Comparison of ENCODE assay signal across 8 cellular contexts in the genomic region with DNA sequence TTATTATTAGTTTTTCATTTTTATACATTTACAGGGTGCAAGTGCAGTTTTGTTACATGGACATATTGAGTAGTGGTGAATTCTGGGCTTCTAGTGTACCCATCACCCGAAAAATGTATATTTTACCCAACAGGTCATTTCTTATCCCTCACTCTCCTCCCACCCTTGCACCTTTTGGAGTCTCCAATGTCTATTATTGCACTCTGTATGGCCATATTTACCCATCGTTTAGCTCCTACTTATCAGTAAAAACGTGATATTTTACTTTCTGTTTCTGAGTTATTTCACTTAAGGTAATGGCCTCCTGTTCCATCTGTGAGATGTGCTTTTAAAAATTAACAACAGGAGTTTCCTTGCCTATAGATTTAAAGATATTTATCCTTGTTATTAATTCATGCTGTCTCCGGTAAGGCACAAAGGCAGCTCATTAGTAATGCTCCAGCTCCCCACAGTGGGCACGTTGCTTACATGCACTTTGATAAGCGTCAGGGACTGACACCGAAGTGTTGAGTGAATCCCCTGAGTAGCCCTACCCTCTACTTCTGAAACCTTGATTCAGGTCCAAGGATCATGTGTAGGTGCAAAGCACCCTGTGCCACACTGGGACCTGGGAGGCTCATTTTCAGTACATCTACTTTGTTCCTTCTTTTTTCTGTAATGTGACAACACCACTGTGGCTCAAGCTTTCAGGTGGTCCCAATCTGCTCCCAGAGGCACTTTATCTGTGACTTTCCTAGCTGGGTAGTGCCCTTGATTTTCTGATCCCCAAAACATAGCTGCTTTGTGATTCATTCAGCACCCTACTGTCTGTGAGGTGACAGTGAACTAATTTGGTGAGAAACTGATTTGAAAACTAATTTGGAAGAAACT. TPM values are rescaled to one million over a fixed set of nuclear protein-coding genes. Genes with fewer than 3 reads are reported as not detected.
DNase-seq lines count a peak whose midpoint lies in the region; ATAC-seq lines count a peak whose summit lies in the region.

No MANE protein-coding gene starts in this region.

- no peak overlapping the region for H3K4me3 Mint-ChIP-seq in activated T-helper 2 cell treated with anti-CD3 and anti-CD28 coated beads, Interferon-gamma antibody, Interleukin-2, Interleukin-4, amounts not matched to agents 10 μg/mL and 5 μg/mL and 100 μg/mL, durations not matched to agents 14 hours and 24 hours and 36 hours (ENCODE audit: low read depth)

- peaks cover 4% of the 10 kb centered on the region for H3K27me3 Mint-ChIP-seq in activated T-helper 2 cell treated with anti-CD3 and anti-CD28 coated beads, Interferon-gamma antibody, Interleukin-2, Interleukin-4, amounts not matched to agents 10 μg/mL and 5 μg/mL and 100 μg/mL, durations not matched to agents 14 hours and 24 hours and 36 hours (ENCODE audit: low read depth)

- no peaks in the 10 kb centered on the region for H3K4me1 Mint-ChIP-seq in activated T-helper 2 cell treated with anti-CD3 and anti-CD28 coated beads, Interferon-gamma antibody, Interleukin-2, Interleukin-4, amounts not matched to agents 10 μg/mL and 5 μg/mL and 100 μg/mL, durations not matched to agents 14 hours and 24 hours and 36 hours (ENCODE audit: low read depth)

- H3K9me3 Mint-ChIP-seq in activated T-helper 2 cell treated with anti-CD3 and anti-CD28 coated beads, Interferon-gamma antibody, Interleukin-2, Interleukin-4, amounts not matched to agents 10 μg/mL and 5 μg/mL and 100 μg/mL, durations not matched to agents 14 hours and 24 hours and 36 hours: no peaks in the 10 kb centered on the region

- H3K9me3 ChIP-seq in adipocyte (ENCODE audit: control insufficient read depth, low read length): no peaks in the 10 kb centered on the region

- no peak overlapping the region for H3K27ac Mint-ChIP-seq in activated T-helper 2 cell treated with anti-CD3 and anti-CD28 coated beads, Interferon-gamma antibody, Interleukin-2, Interleukin-4, amounts not matched to agents 10 μg/mL and 5 μg/mL and 100 μg/mL, durations not matched to agents 14 hours and 24 hours and 36 hours

- H3K4me1 ChIP-seq in adipocyte (ENCODE audit: control insufficient read depth, insufficient read depth, low read length): no peaks in the 10 kb centered on the region

- H3K36me3 Mint-ChIP-seq in activated T-helper 2 cell treated with anti-CD3 and anti-CD28 coated beads, Interferon-gamma antibody, Interleukin-2, Interleukin-4, amounts not matched to agents 10 μg/mL and 5 μg/mL and 100 μg/mL, durations not matched to agents 14 hours and 24 hours and 36 hours (ENCODE audit: low read depth): no peaks in the 10 kb centered on the region

- H3K36me3 ChIP-seq in adipocyte (ENCODE audit: control insufficient read depth, insufficient read depth, low read length, severe bottlenecking): no peaks in the 10 kb centered on the region

- peak; percentile 31 for DNase-seq in GM03348 (ENCODE audit: low spot score)
- DNase-seq in NCI-H82 (lab: John Stamatoyannopoulos, UW): peak; percentile 86
- DNase-seq in adipocyte (ENCODE audit: low read depth): peak; percentile 62
- peak; percentile 41 for DNase-seq in iPS-NIHi11 (ENCODE audit: low spot score)
- peak; percentile 10 for DNase-seq in stimulated activated CD4-positive, alpha-beta T cell treated with anti-CD3 and anti-CD28 coated beads, Interleukin-4, amount 100 ng/mL, for 48 hours (ENCODE audit: low read depth in 2 of 2)
- no peak for DNase-seq in activated T-helper 2 cell treated with anti-CD3 and anti-CD28 coated beads, Interferon-gamma antibody, Interleukin-2, Interleukin-4, amounts not matched to agents 10 μg/mL and 5 μg/mL and 100 μg/mL, durations not matched to agents 14 hours and 24 hours and 36 hours (ENCODE audit: low spot score)

- H3K9ac ChIP-seq in adipocyte (ENCODE audit: low read length): no peak overlapping the region

- no peaks in the 10 kb centered on the region for H3K27me3 ChIP-seq in adipocyte (replicated peaks; ENCODE audit: control insufficient read depth, insufficient read depth, low read length)

- peak; percentile 86 for ATAC-seq in GM21381 (IDR thresholded peaks at IDR 0.05; ENCODE audit: unreplicated experiment)
- ATAC-seq in HG03521 (IDR thresholded peaks at IDR 0.05; ENCODE audit: unreplicated experiment): peak; percentile 81

- H3K4me3 ChIP-seq in adipocyte (ENCODE audit: low read length): no peak overlapping the region

- intact Hi-C loops in activated T-helper 2 cell treated with anti-CD3 and anti-CD28 coated beads, Interferon-gamma antibody, Interleukin-2, Interleukin-4, amounts not matched to agents 10 μg/mL and 5 μg/mL and 100 μg/mL, durations not matched to agents 14 hours and 24 hours and 36 hours (cut with micrococcal nuclease): no loop called here

RNA-seq across cellular contexts. Expression of gene HYAL4, which starts 27.3 kb away (rescaled TPM):
- total RNA-seq in activated T-helper 2 cell treated with anti-CD3 and anti-CD28 coated beads, Interferon-gamma antibody, Interleukin-2, Interleukin-4, amounts not matched to agents 10 μg/mL and 5 μg/mL and 100 μg/mL, durations not matched to agents 14 hours and 24 hours and 36 hours: not detected in 2 replicates

RNA-seq across cellular contexts. Expression of gene SPAM1, which starts 52.8 kb away (rescaled TPM):
- total RNA-seq in activated T-helper 2 cell treated with anti-CD3 and anti-CD28 coated beads, Interferon-gamma antibody, Interleukin-2, Interleukin-4, amounts not matched to agents 10 μg/mL and 5 μg/mL and 100 μg/mL, durations not matched to agents 14 hours and 24 hours and 36 hours: not detected in 2 replicates
